11 cellular contexts compared by ENCODE assay signal in genomic region chr10:32939296-32940111, GRCh38. TPM values are rescaled to one million over a fixed set of nuclear protein-coding genes. Genes with fewer than 3 reads are reported as not detected.
A peak's percentile ranks its signal among the peaks of the same experiment; 100 is the strongest.
DNase-seq lines count a peak whose midpoint lies in the region; ATAC-seq and TF ChIP-seq lines count a peak whose summit lies in the region.
"Had no signal": no experiment of that assay in that cellular context is flagged by ENCODE, and none has a peak within 500 bp of the region (broad histone marks: within the 10 kb centered on the region; RNA-seq: fewer than 3 reads in every experiment).

No MANE protein-coding gene starts in this region.

- ATAC-seq in HG03342 (IDR thresholded peaks at IDR 0.05; ENCODE audit: unreplicated experiment), result no peak
- ATAC-seq in HG03439 (IDR thresholded peaks at IDR 0.05; ENCODE audit: unreplicated experiment), result no peak

- no peak for TF ChIP-seq POLR2A in spleen (IDR thresholded peaks at IDR 0.05)

- H3K27me3 Mint-ChIP-seq in glutamatergic neuron (ENCODE audit: unreplicated experiment), result peaks cover 11% of the 10 kb centered on the region
- H3K27me3 Mint-ChIP-seq: activated naive CD4-positive, alpha-beta T cell treated with anti-CD3 and anti-CD28 coated beads, Interleukin-2, amount 50 U/mL, for 24 hours had no signal

- no peak for TF ChIP-seq CTCF in VCaP (conservative IDR thresholded peaks at IDR 0.05)
- TF ChIP-seq CTCF in glutamatergic neuron (IDR thresholded peaks at IDR 0.05; ENCODE audit: partially characterized antibody, unreplicated experiment), result no peak
- no peak for TF ChIP-seq CTCF in spleen (IDR thresholded peaks at IDR 0.05 in 8 of 11, conservative IDR thresholded peaks at IDR 0.05 in 3 of 11)

- H3K4me3 ChIP-seq in spleen, result peak overlapping the region in 1 of 8 donors; percentile 17

- H3K9me3 ChIP-seq in spleen, result no peaks in the 10 kb centered on the region

- peak overlapping the region; percentile 95 for H3K27ac Mint-ChIP-seq in glutamatergic neuron (ENCODE audit: unreplicated experiment)
- H3K27ac Mint-ChIP-seq: activated naive CD4-positive, alpha-beta T cell treated with anti-CD3 and anti-CD28 coated beads, Interleukin-2, amount 50 U/mL, for 24 hours had no signal

- WGBS in spleen, 5 donors, result 78 to 88% (median 86%) methylated on average over 10 of the region's 10 CpGs

- H3K27me3 ChIP-seq in spleen (replicated peaks in 1 of 7), result no peaks in the 10 kb centered on the region

- peak; percentile 89 for DNase-seq in ELR (ENCODE audit: low read depth)
- DNase-seq in glutamatergic neuron, result no peak
- DNase-seq in spleen, result no peak
- DNase-seq in NCI-H1092 treated with DMSO at 0.1 percent for 48 hours (lab: John Stamatoyannopoulos, UW), result no peak
- no peak for DNase-seq in cerebellum (ENCODE audit: low spot score)
- DNase-seq: activated CD4-positive, CD25-positive, alpha-beta regulatory T cell; stimulated activated CD4-positive, alpha-beta T cell treated with anti-CD3 and anti-CD28 coated beads, Interleukin-1b, Interleukin-23, amount 100 ng/mL, for 48 hours had no signal

- H3K4me1 ChIP-seq in spleen, result peaks cover 57 to 92% (median 69%) of the 10 kb centered on the region in 6 donors

- H3K27ac ChIP-seq in VCaP, result peak overlapping the region; percentile 58
- peak overlapping the region in 7 of 8 donors; percentile 63 to 84 (median 77) for H3K27ac ChIP-seq in spleen

- peaks cover 49% of the 10 kb centered on the region for H3K4me1 Mint-ChIP-seq in glutamatergic neuron (ENCODE audit: low read depth, unreplicated experiment)

- H3K9me3 Mint-ChIP-seq in glutamatergic neuron (ENCODE audit: unreplicated experiment), result peaks cover 8% of the 10 kb centered on the region
- H3K9me3 Mint-ChIP-seq: activated naive CD4-positive, alpha-beta T cell treated with anti-CD3 and anti-CD28 coated beads, Interleukin-2, amount 50 U/mL, for 24 hours had no signal

- peaks cover 0 to 17% (median 6%) of the 10 kb centered on the region in 6 donors for H3K36me3 ChIP-seq in spleen

- no peaks in the 10 kb centered on the region for H3K36me3 Mint-ChIP-seq in glutamatergic neuron (ENCODE audit: unreplicated experiment)

- peak overlapping the region; percentile 83 for H3K4me3 Mint-ChIP-seq in glutamatergic neuron (ENCODE audit: unreplicated experiment)
- H3K4me3 Mint-ChIP-seq: activated naive CD4-positive, alpha-beta T cell treated with anti-CD3 and anti-CD28 coated beads, Interleukin-2, amount 50 U/mL, for 24 hours had no signal

- intact Hi-C loops in spleen (cut with DNase I; ENCODE audit: low total_unique reads), result no loop called here

RNA-seq across cellular contexts. Expression of gene ITGB1, which starts 18.5 kb away (rescaled TPM):
- total RNA-seq in glutamatergic neuron (ENCODE audit: unreplicated experiment) (263 TPM), spleen (100 to 1,000 TPM; 242 to 555 (median 365) TPM), cerebellum (82.6 TPM)
- 10 to 100 TPM; 31.5 to 65.3 (median 54.3) TPM for polyA plus RNA-seq in spleen
